Comparison of ENCODE assay signal across 29 cellular contexts in the genomic region with DNA sequence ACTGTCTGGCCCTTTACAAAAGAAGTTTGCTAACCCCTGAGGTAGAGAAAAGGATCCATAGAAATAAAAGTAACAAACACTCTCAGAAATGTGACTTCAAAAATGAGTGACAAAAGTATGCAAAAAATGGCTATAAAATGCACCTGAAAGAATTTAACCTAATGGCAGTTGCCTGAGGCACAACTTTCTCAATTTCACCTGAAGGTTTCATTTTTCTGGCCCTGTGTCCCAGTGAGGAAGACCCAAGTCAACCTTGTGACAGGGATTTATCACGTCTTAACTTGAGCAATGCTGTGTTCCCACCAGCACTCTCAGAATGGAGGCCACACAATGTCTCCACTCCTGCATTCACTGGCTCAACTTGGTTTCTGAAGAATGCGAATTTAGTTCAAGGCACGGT.
"Had no signal": no experiment of that assay in that cellular context is flagged by ENCODE, and none has a peak within 500 bp of the region (broad histone marks: within the 10 kb centered on the region; RNA-seq: fewer than 3 reads in every experiment).

No MANE protein-coding gene starts in this region.

- H3K4me3 ChIP-seq: left ventricle myocardium inferior, lung, neural progenitor cell, right atrium auricular region, right lobe of liver, smooth muscle cell, tibial nerve, upper lobe of left lung, vagina had no signal

- H3K79me2 ChIP-seq: parathyroid adenoma had no signal

- H2AFZ ChIP-seq: neural progenitor cell, parathyroid adenoma had no signal

- H3K27ac ChIP-seq: left ventricle myocardium inferior, neural progenitor cell, neutrophil, parathyroid adenoma, right atrium auricular region, right lobe of liver, tibial nerve, upper lobe of left lung, vagina had no signal

- DNase-seq: hypothalamus; immature natural killer cell; kidney; left colon; left ventricle myocardium inferior; mesendoderm; naive B cell; natural killer cell; nephron progenitor cell; occipital lobe; right lobe of liver; stimulated activated CD4-positive, alpha-beta T cell treated with anti-CD3 and anti-CD28 coated beads, Interleukin-1b, Interleukin-23, amount 100 ng/mL, for 48 hours; stimulated activated CD4-positive, alpha-beta T cell treated with anti-CD3 and anti-CD28 coated beads, Interleukin-2, amount 100 ng/mL, for 48 hours; stimulated activated CD4-positive, alpha-beta T cell treated with anti-CD3 and anti-CD28 coated beads, Interleukin-4, amount 100 ng/mL, for 4 hours; stimulated activated CD8-positive, alpha-beta memory T cell treated with anti-CD3 and anti-CD28 coated beads, Interleukin-4, amount 100 ng/mL, for 48 hours; stimulated activated naive CD4-positive, alpha-beta T cell treated with Interleukin-2 at 50 U/mL for 16 hours; stimulated activated naive CD8-positive, alpha-beta T cell treated with anti-CD3 and anti-CD28 coated beads, Interleukin-15, amount 100 ng/mL, for 72 hours; substantia nigra; upper lobe of left lung had no signal

- H3K4me2 ChIP-seq: neural progenitor cell, smooth muscle cell had no signal

- ATAC-seq: left colon; natural killer cell; right lobe of liver; stimulated activated memory B cell treated with anti-CD40 and anti-IgM and Interleukin-4, amounts not matched to agents 10 μg/mL and 1 μg/mL and 100 μg/mL, for 72 hours; stimulated activated naive CD8-positive, alpha-beta T cell treated with anti-CD3 and anti-CD28 coated beads, Interleukin-15, amount 100 ng/mL, for 72 hours had no signal

- H3K9ac ChIP-seq: neural progenitor cell, parathyroid adenoma had no signal

- H3K9me3 ChIP-seq: neutrophil, right lobe of liver, upper lobe of left lung, vagina had no signal

- H3K36me3 ChIP-seq: neural progenitor cell, neutrophil, right atrium auricular region, right lobe of liver, upper lobe of left lung, vagina had no signal

- FAIRE-seq: islet of Langerhans, kidney had no signal

- H3K27me3 ChIP-seq: neural progenitor cell, neutrophil, right atrium auricular region, right lobe of liver, tibial nerve, upper lobe of left lung, vagina had no signal

- H3K4me1 ChIP-seq: neural progenitor cell, parathyroid adenoma, right atrium auricular region, tibial nerve, upper lobe of left lung, vagina had no signal
